In the genomic region with DNA sequence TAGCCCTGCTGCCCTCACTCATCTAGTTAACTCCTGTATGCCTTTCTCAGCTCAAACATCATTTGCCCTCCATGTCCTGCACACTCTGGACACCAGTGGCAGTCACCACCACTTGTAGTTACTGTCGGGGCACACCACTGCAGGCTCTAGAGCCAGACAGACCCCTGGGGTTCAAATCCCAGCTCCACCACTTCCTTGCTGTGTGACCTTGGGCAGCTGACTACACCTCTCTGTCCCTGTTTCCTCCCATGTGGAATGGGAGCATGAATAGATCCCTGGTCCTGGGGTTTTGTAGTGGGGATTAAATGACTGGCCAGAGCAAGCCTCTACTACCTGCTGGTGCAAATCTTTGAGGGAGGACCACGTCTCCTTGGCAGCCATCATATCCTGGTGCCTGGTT, we compare ENCODE assay signal across 34 cellular contexts. TPM values are rescaled to one million over a fixed set of nuclear protein-coding genes. Genes with fewer than 3 reads are reported as not detected.
"Had no signal": no experiment of that assay in that cellular context is flagged by ENCODE, and none has a peak within 500 bp of the region (broad histone marks: within the 10 kb centered on the region; RNA-seq: fewer than 3 reads in every experiment).

No MANE protein-coding gene starts in this region.

- H3K27ac Mint-ChIP-seq: activated CD4-positive, alpha-beta T cell treated with anti-CD3 and anti-CD28 coated beads, Interleukin-2, amount 10 ng/mL, durations not matched to agents 24 days and 14 days; activated naive CD4-positive, alpha-beta T cell treated with anti-CD3 and anti-CD28 coated beads, Interleukin-2, amount 10 ng/mL, durations not matched to agents 7 days and 5 days; activated naive CD8-positive, alpha-beta T cell; activated T-helper 1 cell treated with anti-CD3 and anti-CD28 coated beads, Interleukin-12 subunit alpha, Interleukin-12 subunit beta, Interleukin-2, Interleukin-4 antibody, amounts not matched to agents 30 ng/mL and 10 ng/mL and 1 ng/mL, durations not matched to agents 14 hours and 24 hours and 36 hours had no signal

- ATAC-seq: activated T-cell treated with anti-CD3 and anti-CD28 coated beads, Interleukin-2, amount 50 U/mL, for 4 hours; PC-3 had no signal

- H3K36me3 Mint-ChIP-seq: activated naive CD4-positive, alpha-beta T cell treated with anti-CD3 and anti-CD28 coated beads, Interleukin-2, amount 10 ng/mL, durations not matched to agents 7 days and 5 days; activated naive CD8-positive, alpha-beta T cell had no signal

- H3K27me3 Mint-ChIP-seq: activated naive CD8-positive, alpha-beta T cell had no signal

- H3K9me3 Mint-ChIP-seq: activated CD4-positive, alpha-beta T cell treated with anti-CD3 and anti-CD28 coated beads, Interleukin-2, amount 10 ng/mL, durations not matched to agents 24 days and 14 days; activated naive CD4-positive, alpha-beta T cell treated with anti-CD3 and anti-CD28 coated beads, Interleukin-2, amount 10 ng/mL, durations not matched to agents 7 days and 5 days; activated T-cell treated with anti-CD3 and anti-CD28 coated beads, Interleukin-2, amount 50 U/mL, for 4 hours; activated T-helper 1 cell treated with anti-CD3 and anti-CD28 coated beads, Interleukin-12 subunit alpha, Interleukin-12 subunit beta, Interleukin-2, Interleukin-4 antibody, amounts not matched to agents 30 ng/mL and 10 ng/mL and 1 ng/mL, durations not matched to agents 14 hours and 24 hours and 36 hours had no signal

- DNase-seq: activated CD4-positive, alpha-beta T cell treated with anti-CD3 and anti-CD28 coated beads, Interleukin-2, amount 10 ng/mL, durations not matched to agents 24 days and 14 days; activated CD4-positive, alpha-beta T cell treated with anti-CD3 and anti-CD28 coated beads, Interleukin-2, amount 50 U/mL, for 4 hours; activated CD8-positive, alpha-beta memory T cell treated with anti-CD3 and anti-CD28 coated beads, Interleukin-2, amount 50 U/mL, for 4 hours; activated effector memory CD4-positive, alpha-beta T cell treated with Interleukin-2 at 50 U/mL for 16 hours; activated naive CD4-positive, alpha-beta T cell treated with anti-CD3 and anti-CD28 coated beads, Interleukin-2, amount 10 ng/mL, durations not matched to agents 7 days and 5 days; activated T-cell treated with anti-CD3 and anti-CD28 coated beads for 4 hours; activated T-cell treated with anti-CD3 and anti-CD28 coated beads, Interleukin-2, amount 50 U/mL, for 4 hours; amniotic stem cell; aorta; brain microvascular endothelial cell; central memory CD4-positive, alpha-beta T cell; MM.1S; MV-4-11; NCI-H1092; NCI-H1436 treated with DMSO at 0.1 percent for 48 hours; NCI-H187; NCI-H2029 treated with DMSO at 0.1 percent for 48 hours; NCI-H2107; NCI-H2171; NCI-H510A; NCI-H526; NCI-H748 treated with DMSO at 0.1 percent for 48 hours; NK-92 treated with Interleukin-12 subunit alpha and Interleukin-12 subunit beta, amount 100 ng/mL, for 24 hours; PC-3; Right ventricle myocardium superior; SW 1271; T-helper 1 cell; T-helper 2 cell; T-helper 9 cell; WERI-Rb-1 had no signal

- H3K4me2 ChIP-seq: KMS-11 had no signal

- H3K27ac ChIP-seq: brain microvascular endothelial cell, KMS-11, WERI-Rb-1 had no signal

- H3K36me3 ChIP-seq: brain microvascular endothelial cell, WERI-Rb-1 had no signal

- H3K4me3 Mint-ChIP-seq: activated CD4-positive, alpha-beta T cell treated with anti-CD3 and anti-CD28 coated beads, Interleukin-2, amount 10 ng/mL, durations not matched to agents 24 days and 14 days; activated naive CD4-positive, alpha-beta T cell treated with anti-CD3 and anti-CD28 coated beads, Interleukin-2, amount 10 ng/mL, durations not matched to agents 7 days and 5 days; activated naive CD8-positive, alpha-beta T cell; activated T-cell treated with anti-CD3 and anti-CD28 coated beads, Interleukin-2, amount 50 U/mL, for 4 hours; activated T-helper 1 cell treated with anti-CD3 and anti-CD28 coated beads, Interleukin-12 subunit alpha, Interleukin-12 subunit beta, Interleukin-2, Interleukin-4 antibody, amounts not matched to agents 30 ng/mL and 10 ng/mL and 1 ng/mL, durations not matched to agents 14 hours and 24 hours and 36 hours had no signal

- H3K9ac ChIP-seq: KMS-11 had no signal

RNA-seq across cellular contexts. Expression of gene PVALB, which starts 33.1 kb away (rescaled TPM):
- total RNA-seq: activated CD4-positive, alpha-beta T cell treated with anti-CD3 and anti-CD28 coated beads, Interleukin-2, amount 10 ng/mL, durations not matched to agents 24 days and 14 days; activated T-cell treated with anti-CD3 and anti-CD28 coated beads, Interleukin-2, amount 50 U/mL, for 4 hours; activated T-helper 1 cell treated with anti-CD3 and anti-CD28 coated beads, Interleukin-12 subunit alpha, Interleukin-12 subunit beta, Interleukin-2, Interleukin-4 antibody, amounts not matched to agents 30 ng/mL and 10 ng/mL and 1 ng/mL, durations not matched to agents 14 hours and 24 hours and 36 hours; aorta; LHCN-M2; PC-3; Right ventricle myocardium superior had no signal
- polyA plus RNA-seq: aorta had no signal
